Comparison of ENCODE assay signal across 8 cellular contexts in the genomic region with DNA sequence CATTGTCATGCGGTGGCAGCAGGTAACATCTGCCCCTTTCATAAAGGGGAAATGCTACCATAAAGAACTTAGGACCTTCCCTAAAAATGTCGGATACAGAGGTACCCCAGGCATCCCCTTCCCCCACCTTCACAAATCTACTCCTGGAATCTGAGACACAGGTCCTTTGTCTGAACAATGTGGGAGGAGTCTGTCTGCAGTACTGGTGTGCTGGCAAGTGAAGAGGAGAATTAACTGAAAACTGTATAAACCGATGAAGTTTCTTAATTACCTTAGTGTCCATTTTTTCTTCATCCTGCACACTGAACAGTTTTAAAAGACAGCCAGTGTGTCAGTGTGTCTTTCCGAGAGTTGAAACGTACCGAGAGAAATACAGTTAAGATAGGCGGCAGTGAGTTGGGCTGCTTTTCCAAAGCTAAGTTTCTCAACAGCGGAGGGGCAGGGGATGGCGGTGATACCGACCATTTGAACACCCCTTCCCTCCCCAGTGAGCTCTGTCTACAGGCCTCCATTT. TPM values are rescaled to one million over a fixed set of nuclear protein-coding genes. Genes with fewer than 3 reads are reported as not detected.
DNase-seq lines count a peak whose midpoint lies in the region; ATAC-seq and TF ChIP-seq lines count a peak whose summit lies in the region.

No MANE protein-coding gene starts in this region.

- H3K27me3 Mint-ChIP-seq in stimulated activated naive B cell treated with anti-CD40 and anti-IgM and Interleukin-4, amounts not matched to agents 10 μg/mL and 1 μg/mL and 100 μg/mL, for 72 hours, result no peaks in the 10 kb centered on the region

- no peaks in the 10 kb centered on the region for H3K27me3 ChIP-seq in left lung

- intact Hi-C loops in left lung (cut with DNase I), result no loop called here

- peak overlapping the region; percentile 94 to 95 for H3K27ac ChIP-seq in left lung

- peak overlapping the region; percentile 96 for H3K27ac Mint-ChIP-seq in stimulated activated naive B cell treated with anti-CD40 and anti-IgM and Interleukin-4, amounts not matched to agents 10 μg/mL and 1 μg/mL and 100 μg/mL, for 72 hours

- peak overlapping the region; percentile 83 to 93 for H3K4me3 ChIP-seq in cardiac fibroblast (replicated peaks in 1 of 2; ENCODE audit: low read depth in 2 of 2, low read length in 2 of 2)
- peak overlapping the region; percentile 72 to 90 for H3K4me3 ChIP-seq in left lung

- H3K4me3 Mint-ChIP-seq in stimulated activated naive B cell treated with anti-CD40 and anti-IgM and Interleukin-4, amounts not matched to agents 10 μg/mL and 1 μg/mL and 100 μg/mL, for 72 hours, result peak overlapping the region; percentile 95 to 96

- H3K36me3 Mint-ChIP-seq in stimulated activated naive B cell treated with anti-CD40 and anti-IgM and Interleukin-4, amounts not matched to agents 10 μg/mL and 1 μg/mL and 100 μg/mL, for 72 hours, result peaks cover 19 to 31% of the 10 kb centered on the region in 2 donors

- peaks cover 27 to 45% of the 10 kb centered on the region in 2 donors for H3K4me1 ChIP-seq in left lung

- no peak for TF ChIP-seq CTCF in cardiac fibroblast (IDR thresholded peaks at IDR 0.05; ENCODE audit: low read depth, low read length)
- TF ChIP-seq CTCF in left lung (IDR thresholded peaks at IDR 0.05), result no peak

- peaks cover 30 to 41% of the 10 kb centered on the region in 2 donors for H3K4me1 Mint-ChIP-seq in stimulated activated naive B cell treated with anti-CD40 and anti-IgM and Interleukin-4, amounts not matched to agents 10 μg/mL and 1 μg/mL and 100 μg/mL, for 72 hours

- H3K36me3 ChIP-seq in left lung, result no peaks in the 10 kb centered on the region

- DNase-seq in NCI-H1436 (lab: John Stamatoyannopoulos, UW), result peak; percentile 31
- no peak for DNase-seq in NCI-H1436 treated with DMSO at 0.1 percent for 48 hours (lab: John Stamatoyannopoulos, UW)
- DNase-seq in NCI-H1105 treated with DMSO at 0.1 percent for 48 hours (lab: John Stamatoyannopoulos, UW), result peak; percentile 82
- DNase-seq in SKM-1 (lab: John Stamatoyannopoulos, UW; ENCODE audit: unreplicated experiment), result peak; percentile 8
- DNase-seq in cardiac fibroblast (ENCODE audit: low read depth in 2 of 2), result peak; percentile 32 to 54
- no peak for DNase-seq in left lung
- no peak for DNase-seq in stimulated activated naive B cell treated with anti-CD40 and anti-IgM and Interleukin-4, amounts not matched to agents 10 μg/mL and 1 μg/mL and 100 μg/mL, for 72 hours

- H3K9me3 Mint-ChIP-seq in stimulated activated naive B cell treated with anti-CD40 and anti-IgM and Interleukin-4, amounts not matched to agents 10 μg/mL and 1 μg/mL and 100 μg/mL, for 72 hours, result peaks cover 0 to 5% of the 10 kb centered on the region in 2 donors

- no peaks in the 10 kb centered on the region for H3K9me3 ChIP-seq in left lung

- ATAC-seq in left lung (no peak), GM18517 (IDR thresholded peaks at IDR 0.05; ENCODE audit: unreplicated experiment) (no peak)
- peak; percentile 1 for ATAC-seq in stimulated activated naive B cell treated with anti-CD40 and anti-IgM and Interleukin-4, amounts not matched to agents 10 μg/mL and 1 μg/mL and 100 μg/mL, for 72 hours (replicated peaks)

RNA-seq across cellular contexts. Expression of a gene that starts 1.8 kb away (rescaled TPM):
- total RNA-seq in left lung, result 10 to 100 TPM; 21.4 to 28.3 TPM

Comparison
In these comparisons a context has a peak if more than half of its experiments do, and no peak if none do; other contexts are left out.
1. DNase-seq: peak in NCI-H1436 (single experiment), NCI-H1105 treated with DMSO at 0.1 percent for 48 hours (single experiment), SKM-1 (single experiment) and cardiac fibroblast (2 of 2); none in NCI-H1436 treated with DMSO at 0.1 percent for 48 hours (single experiment), left lung (0 of 2) and stimulated activated naive B cell treated with anti-CD40 and anti-IgM and Interleukin-4, amounts not matched to agents 10 μg/mL and 1 μg/mL and 100 μg/mL, for 72 hours (single experiment).
2. ATAC-seq: peak in stimulated activated naive B cell treated with anti-CD40 and anti-IgM and Interleukin-4, amounts not matched to agents 10 μg/mL and 1 μg/mL and 100 μg/mL, for 72 hours (2 of 2); none in left lung (single experiment) and GM18517 (single experiment).